Comparison of ENCODE assay signal across 22 cellular contexts in genomic region chr12:93896962-93897361, GRCh38.
DNase-seq lines count a peak whose midpoint lies in the region; ATAC-seq, FAIRE-seq and TF ChIP-seq lines count a peak whose summit lies in the region.
"Had no signal": no experiment of that assay in that cellular context is flagged by ENCODE, and none has a peak within 500 bp of the region (broad histone marks: within the 10 kb centered on the region; RNA-seq: fewer than 3 reads in every experiment).

No MANE protein-coding gene starts in this region.

- no peak overlapping the region for H2BK20ac ChIP-seq in IMR-90 (ENCODE audit: low read depth, low read length)

- no peak overlapping the region for H3K14ac ChIP-seq in IMR-90 (replicated peaks; ENCODE audit: low read depth, low read length)

- intact Hi-C loops in IMR-90 (cut with micrococcal nuclease) (loop anchor here (10.0 kb wide), 1 partner anchor 322 kb away; the partner anchor contains the start of gene SOCS2), heart left ventricle (cut with DNase I) (loop anchor here in 9 of 10 donors (5.0 to 10.0 kb wide), 16 partner anchors 62 to 332 kb away; partner anchors contain the start of genes CRADD (in 3 of the 9) and SOCS2 (in 3 of the 9))
- intact Hi-C loops in naive thymus-derived CD4-positive, alpha-beta T cell (cut with micrococcal nuclease), result loop anchor here (5.0 to 10.0 kb wide), 3 partner anchors 50 to 205 kb away; no protein-coding TSS in a partner anchor
- intact Hi-C loops in activated T-helper 2 cell treated with anti-CD3 and anti-CD28 coated beads, Interferon-gamma antibody, Interleukin-2, Interleukin-4, amounts not matched to agents 10 μg/mL and 5 μg/mL and 100 μg/mL, durations not matched to agents 14 hours and 24 hours and 36 hours (cut with micrococcal nuclease), result loop anchor here (5.0 kb wide), 1 partner anchor 40 kb away; no protein-coding TSS in a partner anchor

- H3K4me3 Mint-ChIP-seq in naive thymus-derived CD4-positive, alpha-beta T cell, result peak overlapping the region in 1 of 10 donors; percentile 12
- H3K4me3 Mint-ChIP-seq in activated T-helper 2 cell treated with anti-CD3 and anti-CD28 coated beads, Interferon-gamma antibody, Interleukin-2, Interleukin-4, amounts not matched to agents 10 μg/mL and 5 μg/mL and 100 μg/mL, durations not matched to agents 14 hours and 24 hours and 36 hours (ENCODE audit: low read depth), result no peak overlapping the region
- H3K4me3 Mint-ChIP-seq: CD4-positive, CD25-positive, alpha-beta regulatory T cell; CD8-positive, alpha-beta memory T cell; IgD-negative memory B cell had no signal

- H3K4me1 ChIP-seq in IMR-90 (ENCODE audit: control insufficient read depth, insufficient read depth, low read length) (peaks cover 14% of the 10 kb centered on the region), heart left ventricle (peaks cover 10 to 50% (median 36%) of the 10 kb centered on the region in 12 donors)
- peaks cover 0 to 15% of the 10 kb centered on the region in 2 donors for H3K4me1 ChIP-seq in naive thymus-derived CD4-positive, alpha-beta T cell (ENCODE audit: control insufficient read depth in 2 of 2, insufficient read depth in 2 of 2, low read length in 2 of 2)
- H3K4me1 ChIP-seq: BE2C had no signal

- H3K4me2 ChIP-seq in IMR-90 (ENCODE audit: low read depth, low read length), result no peak overlapping the region

- TF ChIP-seq CTCF in IMR-90 (conservative IDR thresholded peaks at IDR 0.05; ENCODE audit: low read depth, low read length) (no peak), bronchial epithelial cell (IDR thresholded peaks at IDR 0.05; ENCODE audit: insufficient read depth, low read length, severe bottlenecking) (no peak), heart left ventricle (IDR thresholded peaks at IDR 0.05) (no peak)

- CTCF ChIA-PET in IMR-90 (lab: Yijun Ruan, JAX), result no interaction called here
- CTCF ChIA-PET in naive thymus-derived CD4-positive, alpha-beta T cell (lab: Charles Lee), result interaction anchor here (0.6 kb wide), 1 partner anchor 76 kb away, joined by 4 read pairs; no protein-coding TSS in a partner anchor

- peaks cover 0 to 24% (median under 1%) of the 10 kb centered on the region in 5 donors for H3K36me3 Mint-ChIP-seq in naive thymus-derived CD4-positive, alpha-beta T cell
- H3K36me3 Mint-ChIP-seq in activated T-helper 2 cell treated with anti-CD3 and anti-CD28 coated beads, Interferon-gamma antibody, Interleukin-2, Interleukin-4, amounts not matched to agents 10 μg/mL and 5 μg/mL and 100 μg/mL, durations not matched to agents 14 hours and 24 hours and 36 hours (ENCODE audit: low read depth), result peaks cover 16% of the 10 kb centered on the region
- H3K36me3 Mint-ChIP-seq: CD4-positive, CD25-positive, alpha-beta regulatory T cell had no signal

- H3K56ac ChIP-seq in IMR-90 (ENCODE audit: extremely low read depth, insufficient read depth, low read length), result no peak overlapping the region

- H3K27ac ChIP-seq in IMR-90 (ENCODE audit: insufficient read depth, low read length), result no peak overlapping the region
- H3K27ac ChIP-seq in naive thymus-derived CD4-positive, alpha-beta T cell (ENCODE audit: low read depth, low read length), result no peak overlapping the region
- H3K27ac ChIP-seq in heart left ventricle, result no peak overlapping the region

- H4K5ac ChIP-seq in IMR-90 (ENCODE audit: low read depth, low read length), result no peak overlapping the region; the same call in 1 of the 2 replicates

- H3K4me1 Mint-ChIP-seq in naive thymus-derived CD4-positive, alpha-beta T cell, result peaks cover 11 to 64% (median 42%) of the 10 kb centered on the region in 7 donors
- peaks cover 39% of the 10 kb centered on the region for H3K4me1 Mint-ChIP-seq in activated T-helper 2 cell treated with anti-CD3 and anti-CD28 coated beads, Interferon-gamma antibody, Interleukin-2, Interleukin-4, amounts not matched to agents 10 μg/mL and 5 μg/mL and 100 μg/mL, durations not matched to agents 14 hours and 24 hours and 36 hours (ENCODE audit: low read depth)
- H3K4me1 Mint-ChIP-seq: CD8-positive, alpha-beta memory T cell had no signal

- peak; percentile 32 for FAIRE-seq in bronchial epithelial cell (lab: Jason Lieb, UNC)
- FAIRE-seq: A204.1, GM12878, GM19239, H54, HTR-8/SVneo had no signal

- H3K18ac ChIP-seq in IMR-90 (ENCODE audit: low read depth, low read length), result no peak overlapping the region

- peak overlapping the region in 6 of 9 donors; percentile 37 to 96 (median 72) for H3K27ac Mint-ChIP-seq in naive thymus-derived CD4-positive, alpha-beta T cell
- no peak overlapping the region for H3K27ac Mint-ChIP-seq in activated T-helper 2 cell treated with anti-CD3 and anti-CD28 coated beads, Interferon-gamma antibody, Interleukin-2, Interleukin-4, amounts not matched to agents 10 μg/mL and 5 μg/mL and 100 μg/mL, durations not matched to agents 14 hours and 24 hours and 36 hours
- H3K27ac Mint-ChIP-seq: CD8-positive, alpha-beta memory T cell; IgD-negative memory B cell had no signal

- no peak for ATAC-seq in IMR-90 (ENCODE audit: low read depth)
- ATAC-seq in naive thymus-derived CD4-positive, alpha-beta T cell, result no peak
- ATAC-seq in heart left ventricle, result no peak

- no peak overlapping the region for H3K9ac ChIP-seq in IMR-90 (ENCODE audit: low read depth, low read length)

- no peak for DNase-seq in IMR-90
- no peak for DNase-seq in bronchial epithelial cell (ENCODE audit: low read depth)
- no peak for DNase-seq in naive thymus-derived CD4-positive, alpha-beta T cell
- no peak for DNase-seq in activated T-helper 2 cell treated with anti-CD3 and anti-CD28 coated beads, Interferon-gamma antibody, Interleukin-2, Interleukin-4, amounts not matched to agents 10 μg/mL and 5 μg/mL and 100 μg/mL, durations not matched to agents 14 hours and 24 hours and 36 hours (ENCODE audit: low spot score)
- DNase-seq in NK-92 treated with Interleukin-12 subunit alpha and Interleukin-12 subunit beta, amount 100 ng/mL, for 24 hours (lab: John Stamatoyannopoulos, UW), result no peak
- no peak for DNase-seq in heart left ventricle
- DNase-seq: ACHN; BE2C; C1 segment of cervical spinal cord; CD4-positive, CD25-positive, alpha-beta regulatory T cell; CD8-positive, alpha-beta memory T cell; COR-L47; DMS 273 treated with DMSO at 0.1 percent for 48 hours; DND-41; EL; HCEC 1CT had no signal

- H3K9me3 ChIP-seq in IMR-90 (ENCODE audit: control insufficient read depth, insufficient read depth, low read length) (no peaks in the 10 kb centered on the region), heart left ventricle (peaks cover 0 to 4% (median 0%) of the 10 kb centered on the region in 12 donors)
- no peaks in the 10 kb centered on the region for H3K9me3 ChIP-seq in naive thymus-derived CD4-positive, alpha-beta T cell (ENCODE audit: control insufficient read depth in 2 of 3, low read length in 3 of 3)
- H3K9me3 ChIP-seq: BE2C had no signal

- 100% methylated on average over 3 of the region's 6 CpGs; no CpG with 5 or more reads in 1 of the 2 experiments for WGBS in IMR-90 (ENCODE audit: extremely low coverage in 2 of 2, insufficient read length in 1 of 2), 2 experiments
- WGBS in heart left ventricle, 4 donors, result 93 to 94% (median 94%) methylated on average over 6 of the region's 6 CpGs

- no peak overlapping the region for H4K91ac ChIP-seq in IMR-90 (ENCODE audit: insufficient read depth, low read depth, low read length)

- no TSS peak for BruUV-seq in IMR-90 (replicated peaks; lab: Mats Ljungman, UMichigan)

- TF ChIP-seq RAD21 in IMR-90 (IDR thresholded peaks at IDR 0.05; ENCODE audit: low read length), result no peak

- H3K36me3 ChIP-seq in IMR-90 (ENCODE audit: control insufficient read depth, insufficient read depth, low read length), result no peaks in the 10 kb centered on the region
- no peaks in the 10 kb centered on the region for H3K36me3 ChIP-seq in bronchial epithelial cell (ENCODE audit: control insufficient read depth, insufficient read depth, low read length)
- H3K36me3 ChIP-seq in naive thymus-derived CD4-positive, alpha-beta T cell (ENCODE audit: control insufficient read depth in 2 of 3, insufficient read depth in 3 of 3, low read length in 3 of 3), result no peaks in the 10 kb centered on the region
- no peaks in the 10 kb centered on the region for H3K36me3 ChIP-seq in heart left ventricle
- H3K36me3 ChIP-seq: BE2C had no signal

- H4K20me1 ChIP-seq in IMR-90 (ENCODE audit: insufficient read depth, low read length), result no peaks in the 10 kb centered on the region

- H2AK5ac ChIP-seq in IMR-90 (ENCODE audit: low read depth, low read length), result peak overlapping the region; percentile 17; the same call in 1 of the 2 replicates

- in situ Hi-C loops in IMR-90 (cut with MboI; ENCODE audit: low sequenced_read_pairs), result no loop called here

- TF ChIP-seq POLR2A in IMR-90 (IDR thresholded peaks at IDR 0.05; ENCODE audit: low read depth, low read length) (no peak), heart left ventricle (IDR thresholded peaks at IDR 0.05) (no peak)

- no peaks in the 10 kb centered on the region for H3K27me3 ChIP-seq in IMR-90 (ENCODE audit: control insufficient read depth, insufficient read depth, low read length)
- H3K27me3 ChIP-seq in bronchial epithelial cell (ENCODE audit: control insufficient read depth, insufficient read depth, low read length), result no peaks in the 10 kb centered on the region
- no peaks in the 10 kb centered on the region for H3K27me3 ChIP-seq in naive thymus-derived CD4-positive, alpha-beta T cell (ENCODE audit: control insufficient read depth in 2 of 2, insufficient read depth in 2 of 2, low read length in 2 of 2)
- no peaks in the 10 kb centered on the region for H3K27me3 ChIP-seq in heart left ventricle
- H3K27me3 ChIP-seq: BE2C had no signal

- H3K23ac ChIP-seq in IMR-90 (ENCODE audit: low read depth, low read length), result no peak overlapping the region

- no peaks in the 10 kb centered on the region for H3K79me1 ChIP-seq in IMR-90 (ENCODE audit: low read depth in 1 of 2, low read length in 2 of 2)

- POLR2A ChIA-PET in IMR-90 (lab: Charles Lee; ENCODE audit: unreplicated experiment), result no interaction called here
- POLR2A ChIA-PET in naive thymus-derived CD4-positive, alpha-beta T cell (lab: Charles Lee), result no interaction called here

- dilution Hi-C loops in IMR-90 (cut with HindIII; ENCODE audit: low sequenced_read_pairs, unreplicated experiment), result no loop called here

- H2BK15ac ChIP-seq in IMR-90 (ENCODE audit: low read depth, low read length), result no peak overlapping the region

- no peak overlapping the region for H3K4ac ChIP-seq in IMR-90 (ENCODE audit: low read depth, low read length)

- H2BK5ac ChIP-seq in IMR-90 (ENCODE audit: low read depth, low read length, poor library complexity, severe bottlenecking), result no peak overlapping the region

- H3K9me1 ChIP-seq in IMR-90 (ENCODE audit: insufficient read depth, low read length), result peaks cover 12% of the 10 kb centered on the region

- no peaks in the 10 kb centered on the region for H3K27me3 Mint-ChIP-seq in naive thymus-derived CD4-positive, alpha-beta T cell
- H3K27me3 Mint-ChIP-seq in activated T-helper 2 cell treated with anti-CD3 and anti-CD28 coated beads, Interferon-gamma antibody, Interleukin-2, Interleukin-4, amounts not matched to agents 10 μg/mL and 5 μg/mL and 100 μg/mL, durations not matched to agents 14 hours and 24 hours and 36 hours (ENCODE audit: low read depth), result peaks cover 1% of the 10 kb centered on the region
- H3K27me3 Mint-ChIP-seq: CD4-positive, CD25-positive, alpha-beta regulatory T cell had no signal

- no peak overlapping the region for H2AFZ ChIP-seq in IMR-90 (replicated peaks; ENCODE audit: low read length, poor library complexity)

- no peak overlapping the region for H2AK9ac ChIP-seq in IMR-90 (replicated peaks; ENCODE audit: low read depth, low read length, poor library complexity)

- H3K4me3 ChIP-seq in IMR-90 (ENCODE audit: insufficient read depth, low read depth, low read length) (no peak overlapping the region), bronchial epithelial cell (ENCODE audit: low read depth, low read length) (no peak overlapping the region), heart left ventricle (no peak overlapping the region)
- H3K4me3 ChIP-seq in naive thymus-derived CD4-positive, alpha-beta T cell (ENCODE audit: low read length), result no peak overlapping the region
- H3K4me3 ChIP-seq: GM12878 had no signal

- peaks cover 0 to 11% (median under 1%) of the 10 kb centered on the region in 11 donors for H3K9me3 Mint-ChIP-seq in naive thymus-derived CD4-positive, alpha-beta T cell
- peaks cover 3% of the 10 kb centered on the region for H3K9me3 Mint-ChIP-seq in activated T-helper 2 cell treated with anti-CD3 and anti-CD28 coated beads, Interferon-gamma antibody, Interleukin-2, Interleukin-4, amounts not matched to agents 10 μg/mL and 5 μg/mL and 100 μg/mL, durations not matched to agents 14 hours and 24 hours and 36 hours
- H3K9me3 Mint-ChIP-seq: CD8-positive, alpha-beta memory T cell had no signal

- H4K8ac ChIP-seq in IMR-90 (ENCODE audit: low read depth in 2 of 2, low read length in 2 of 2), result no peak overlapping the region

- H2BK120ac ChIP-seq in IMR-90 (ENCODE audit: low read depth, low read length), result no peak overlapping the region; the same call in 1 of the 2 replicates
